13 cellular contexts compared by ENCODE assay signal in the genomic region with DNA sequence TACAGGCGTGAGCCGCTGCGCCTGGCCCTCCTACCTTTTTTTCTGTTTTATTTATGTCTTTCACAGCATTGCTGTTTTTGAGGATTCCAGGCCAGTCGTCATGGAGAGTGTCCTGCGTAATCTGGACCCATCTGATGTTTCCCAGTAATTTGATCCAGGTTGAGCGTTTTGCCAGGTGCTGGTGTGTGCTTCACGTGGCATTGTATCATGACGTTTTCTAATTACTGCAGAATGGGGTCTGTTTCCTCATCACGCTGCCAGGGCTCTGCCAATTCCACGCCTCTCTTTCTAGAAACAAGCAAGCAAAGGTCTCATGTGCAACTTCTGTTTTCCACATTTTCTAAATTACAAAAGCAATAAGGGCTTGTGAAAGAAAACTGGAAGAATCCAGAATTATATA. TPM values are rescaled to one million over a fixed set of nuclear protein-coding genes. Genes with fewer than 3 reads are reported as not detected.
DNase-seq lines count a peak whose midpoint lies in the region; ATAC-seq and TF ChIP-seq lines count a peak whose summit lies in the region.
"Had no signal": no experiment of that assay in that cellular context is flagged by ENCODE, and none has a peak within 500 bp of the region (broad histone marks: within the 10 kb centered on the region; RNA-seq: fewer than 3 reads in every experiment).

No MANE protein-coding gene starts in this region.

- H3K4me3 Mint-ChIP-seq in osteocyte (ENCODE audit: unreplicated experiment) = no peak overlapping the region

- H3K9me3 Mint-ChIP-seq in activated naive CD4-positive, alpha-beta T cell treated with anti-CD3 and anti-CD28 coated beads, Interleukin-2, amount 50 U/mL, for 72 hours = no peaks in the 10 kb centered on the region
- H3K9me3 Mint-ChIP-seq in osteocyte (ENCODE audit: unreplicated experiment) = no peaks in the 10 kb centered on the region

- peak in 1 of 2 donors; percentile 76 for TF ChIP-seq EP300 in tibial nerve (IDR thresholded peaks at IDR 0.05)

- peaks cover 19% of the 10 kb centered on the region for H3K27me3 Mint-ChIP-seq in osteocyte (ENCODE audit: unreplicated experiment)

- H3K4me1 ChIP-seq in tibial nerve = no peaks in the 10 kb centered on the region
- H3K4me1 ChIP-seq: right lobe of liver had no signal

- ATAC-seq in activated naive CD4-positive, alpha-beta T cell treated with anti-CD3 and anti-CD28 coated beads, Interleukin-2, amount 50 U/mL, for 72 hours = no peak
- ATAC-seq: HCT116 had no signal

- no peak overlapping the region for H3K4me3 ChIP-seq in tibial nerve
- H3K4me3 ChIP-seq: right lobe of liver had no signal

- TF ChIP-seq CTCF in tibial nerve (IDR thresholded peaks at IDR 0.05) (no peak), osteocyte (IDR thresholded peaks at IDR 0.05) (no peak)

- peaks cover 0 to 7% of the 10 kb centered on the region in 2 donors for H3K27me3 ChIP-seq in tibial nerve
- H3K27me3 ChIP-seq: right lobe of liver had no signal

- H3K36me3 ChIP-seq in tibial nerve = no peaks in the 10 kb centered on the region
- H3K36me3 ChIP-seq: right lobe of liver had no signal

- peak overlapping the region in 1 of 4 donors; percentile 51 for H3K27ac ChIP-seq in tibial nerve
- H3K27ac ChIP-seq: right lobe of liver had no signal

- TF ChIP-seq POLR2A in tibial nerve (IDR thresholded peaks at IDR 0.05) = no peak

- H3K36me3 Mint-ChIP-seq in activated naive CD4-positive, alpha-beta T cell treated with anti-CD3 and anti-CD28 coated beads, Interleukin-2, amount 50 U/mL, for 72 hours = no peaks in the 10 kb centered on the region
- H3K36me3 Mint-ChIP-seq in osteocyte (ENCODE audit: unreplicated experiment) = no peaks in the 10 kb centered on the region

- H3K27ac Mint-ChIP-seq in activated naive CD4-positive, alpha-beta T cell treated with anti-CD3 and anti-CD28 coated beads, Interleukin-2, amount 50 U/mL, for 72 hours = no peak overlapping the region
- H3K27ac Mint-ChIP-seq in osteocyte (ENCODE audit: unreplicated experiment) = no peak overlapping the region

- 41 to 47% methylated on average over 10 of the region's 10 CpGs for WGBS in tibial nerve, 2 donors

- H3K9me3 ChIP-seq in tibial nerve = peaks cover 0 to 6% (median 0%) of the 10 kb centered on the region in 4 donors
- H3K9me3 ChIP-seq: right lobe of liver had no signal

- DNase-seq in SIG-M5 treated with dmso at 0.1 percent for 504 hours (lab: John Stamatoyannopoulos, UW; ENCODE audit: unreplicated experiment) (peak; percentile 19), SIG-M5 (lab: John Stamatoyannopoulos, UW) (no peak), NCI-H524 (lab: John Stamatoyannopoulos, UW) (peak; percentile 59 to 88), fibroblast of peridontal ligament (ENCODE audit: extremely low read depth) (peak; percentile 61), tibial nerve (ENCODE audit: low spot score in 2 of 2) (peak; percentile 28 to 72), osteocyte (ENCODE audit: extremely low spot score, unreplicated experiment) (no peak), amniotic stem cell (lab: John Stamatoyannopoulos, UW) (no peak)
- no peak for DNase-seq in activated naive CD4-positive, alpha-beta T cell treated with anti-CD3 and anti-CD28 coated beads, Interleukin-2, amount 50 U/mL, for 72 hours (ENCODE audit: low spot score in 2 of 2)
- DNase-seq: activated CD4-positive, alpha-beta T cell treated with anti-CD3 and anti-CD28 coated beads for 1 hour; NCI-H1694; right lobe of liver had no signal

- no peaks in the 10 kb centered on the region for H3K4me1 Mint-ChIP-seq in osteocyte (ENCODE audit: unreplicated experiment)

RNA-seq across cellular contexts. Expression of gene BHLHA9, which starts 28.3 kb away (rescaled TPM):
- total RNA-seq in tibial nerve = not detected
- total RNA-seq in activated naive CD4-positive, alpha-beta T cell treated with anti-CD3 and anti-CD28 coated beads, Interleukin-2, amount 50 U/mL, for 72 hours = not detected
- not detected in 2 replicates for total RNA-seq in osteocyte
- total RNA-seq: lung microvascular endothelial cell, right lobe of liver had no signal

RNA-seq across cellular contexts. Expression of gene TRARG1, which starts 37.6 kb away (rescaled TPM):
- total RNA-seq in tibial nerve (10 to 100 TPM in 3 of 4 donors, 1 to 10 TPM in 1; 9.8 to 62.4 (median 24.2) TPM), osteocyte (not detected in 2 replicates)
- under 1 TPM in 1 of 2 donors, not detected in 1; 0.08 TPM for total RNA-seq in activated naive CD4-positive, alpha-beta T cell treated with anti-CD3 and anti-CD28 coated beads, Interleukin-2, amount 50 U/mL, for 72 hours
- total RNA-seq: lung microvascular endothelial cell, right lobe of liver had no signal

Comparison
In these comparisons a context has a peak if more than half of its experiments do, and no peak if none do; other contexts are left out.
1. DNase-seq: peak in SIG-M5 treated with dmso at 0.1 percent for 504 hours (single experiment), NCI-H524 (2 of 2), fibroblast of peridontal ligament (single experiment) and tibial nerve (2 of 2); none in SIG-M5 (single experiment), activated naive CD4-positive, alpha-beta T cell treated with anti-CD3 and anti-CD28 coated beads, Interleukin-2, amount 50 U/mL, for 72 hours (0 of 2), osteocyte (single experiment) and amniotic stem cell (single experiment).
2. RNA of gene TRARG1, which starts 37.6 kb away (total RNA-seq): 9.8 to 62.4 TPM in tibial nerve; 0.08 TPM in activated naive CD4-positive, alpha-beta T cell treated with anti-CD3 and anti-CD28 coated beads, Interleukin-2, amount 50 U/mL, for 72 hours and not detected in osteocyte; every median in the first group is over 10 times any median in the second.